ENCODE assay signal across 17 cellular contexts in genomic region chr7:50663396-50664102, GRCh38.
A peak's percentile ranks its signal among the peaks of the same experiment; 100 is the strongest.
DNase-seq lines count a peak whose midpoint lies in the region; ATAC-seq, FAIRE-seq and TF ChIP-seq lines count a peak whose summit lies in the region.
"Had no signal": no experiment of that assay in that cellular context is flagged by ENCODE, and none has a peak within 500 bp of the region (broad histone marks: within the 10 kb centered on the region; RNA-seq: fewer than 3 reads in every experiment).

No MANE protein-coding gene starts in this region.

- H4K8ac ChIP-seq in mesenchymal stem cell (ENCODE audit: low read length): no peak overlapping the region

- intact Hi-C loops in left ventricle myocardium inferior (cut with micrococcal nuclease) (no loop called here), heart left ventricle (cut with DNase I) (loop anchor here in 1 of 10 donors (2.0 kb wide), 1 partner anchor 33 kb away; no protein-coding TSS in a partner anchor)
- intact Hi-C loops in activated T-helper 1 cell treated with anti-CD3 and anti-CD28 coated beads, Interleukin-12 subunit alpha, Interleukin-12 subunit beta, Interleukin-2, Interleukin-4 antibody, amounts not matched to agents 30 ng/mL and 10 ng/mL and 1 ng/mL, durations not matched to agents 14 hours and 24 hours and 36 hours (cut with micrococcal nuclease): loop anchor here (1.0 to 5.0 kb wide), 8 partner anchors 53 to 459 kb away; no protein-coding TSS in a partner anchor

- DNase-seq in left ventricle myocardium inferior: no peak
- no peak for DNase-seq in heart left ventricle
- DNase-seq in activated T-helper 1 cell treated with anti-CD3 and anti-CD28 coated beads, Interleukin-12 subunit alpha, Interleukin-12 subunit beta, Interleukin-2, Interleukin-4 antibody, amounts not matched to agents 30 ng/mL and 10 ng/mL and 1 ng/mL, durations not matched to agents 14 hours and 24 hours and 36 hours (ENCODE audit: low spot score): no peak
- DNase-seq in mesenchymal stem cell: no peak
- no peak for DNase-seq in urothelium cell line (ENCODE audit: low spot score)
- no peak for DNase-seq in GM13976 (ENCODE audit: low spot score)
- DNase-seq: activated CD4-positive, alpha-beta T cell treated with anti-CD3 and anti-CD28 coated beads, Interleukin-2, amount 50 U/mL, for 1 hour; activated naive CD4-positive, alpha-beta T cell treated with anti-CD3 and anti-CD28 coated beads, Interleukin-2, amount 50 U/mL, for 16 hours; colonic mucosa; EL; GOT3; stimulated activated CD4-positive, alpha-beta T cell treated with anti-CD3 and anti-CD28 coated beads, Interleukin-1b, Interleukin-23, amount 100 ng/mL, for 48 hours had no signal

- H3K9ac ChIP-seq in mesenchymal stem cell (ENCODE audit: low read length): no peak overlapping the region
- H3K9ac ChIP-seq: KMS-11, parathyroid adenoma had no signal

- peaks cover 53% of the 10 kb centered on the region for H3K79me1 ChIP-seq in mesenchymal stem cell (replicated peaks; ENCODE audit: low read length, poor library complexity, severe bottlenecking)

- no peaks in the 10 kb centered on the region for H3K36me3 ChIP-seq in left ventricle myocardium inferior
- H3K36me3 ChIP-seq in heart left ventricle: peaks cover 0 to 18% (median 5%) of the 10 kb centered on the region in 9 donors
- peaks cover 22 to 68% of the 10 kb centered on the region in 2 experiments for H3K36me3 ChIP-seq in mesenchymal stem cell (ENCODE audit: control insufficient read depth in 1 of 2, insufficient read depth in 2 of 2, low read depth in 1 of 2, low read length in 2 of 2)
- H3K36me3 ChIP-seq: colonic mucosa had no signal

- H3K23ac ChIP-seq in mesenchymal stem cell (ENCODE audit: low read length in 2 of 2): no peak overlapping the region

- TF ChIP-seq CTCF in left ventricle myocardium inferior (IDR thresholded peaks at IDR 0.05; ENCODE audit: borderline replicate concordance): no peak
- no peak for TF ChIP-seq CTCF in heart left ventricle (IDR thresholded peaks at IDR 0.05)
- no peak for TF ChIP-seq CTCF in GM13976 (IDR thresholded peaks at IDR 0.05; ENCODE audit: borderline replicate concordance, control extremely low read depth, extremely low read depth, insufficient read depth, missing control alignments)

- H3K18ac ChIP-seq in mesenchymal stem cell (ENCODE audit: low read depth in 1 of 2, low read length in 2 of 2): peak overlapping the region in 1 of 2 experiments; percentile 4

- peak overlapping the region in 1 of 2 experiments; percentile 10 for H3K4ac ChIP-seq in mesenchymal stem cell (ENCODE audit: low read depth in 1 of 2, low read length in 2 of 2)

- peaks cover 100% of the 10 kb centered on the region for H3K4me1 ChIP-seq in left ventricle myocardium inferior
- H3K4me1 ChIP-seq in heart left ventricle: peaks cover 2 to 96% (median 74%) of the 10 kb centered on the region in 12 donors
- H3K4me1 ChIP-seq in mesenchymal stem cell (ENCODE audit: control insufficient read depth, insufficient read depth, low read depth, low read length): peaks cover 34% of the 10 kb centered on the region
- H3K4me1 ChIP-seq: parathyroid adenoma had no signal

- H3K27me3 ChIP-seq in left ventricle myocardium inferior (ENCODE audit: low read depth) (no peaks in the 10 kb centered on the region), heart left ventricle (no peaks in the 10 kb centered on the region), mesenchymal stem cell (ENCODE audit: control insufficient read depth in 1 of 2, insufficient read depth in 1 of 2, low read length in 2 of 2) (no peaks in the 10 kb centered on the region)
- H3K27me3 ChIP-seq: colonic mucosa had no signal

- H3K36me3 Mint-ChIP-seq in activated T-helper 1 cell treated with anti-CD3 and anti-CD28 coated beads, Interleukin-12 subunit alpha, Interleukin-12 subunit beta, Interleukin-2, Interleukin-4 antibody, amounts not matched to agents 30 ng/mL and 10 ng/mL and 1 ng/mL, durations not matched to agents 14 hours and 24 hours and 36 hours (ENCODE audit: low read depth): no peaks in the 10 kb centered on the region

- no peak overlapping the region for H3K14ac ChIP-seq in mesenchymal stem cell (ENCODE audit: low read length in 2 of 2)

- H3K4me3 ChIP-seq in left ventricle myocardium inferior (no peak overlapping the region), heart left ventricle (no peak overlapping the region), mesenchymal stem cell (ENCODE audit: insufficient read depth in 1 of 2, low read depth in 1 of 2, low read length in 2 of 2) (no peak overlapping the region)
- H3K4me3 ChIP-seq: colonic mucosa had no signal

- TF ChIP-seq POLR2A in heart left ventricle (IDR thresholded peaks at IDR 0.05) (no peak), GM18505 (IDR thresholded peaks at IDR 0.05; ENCODE audit: borderline replicate concordance, extremely low read depth, insufficient read depth, insufficient read length) (no peak)

- H4K91ac ChIP-seq in mesenchymal stem cell (ENCODE audit: low read length): peak overlapping the region; percentile 11

- H2BK15ac ChIP-seq in mesenchymal stem cell (ENCODE audit: low read depth, poor library complexity, severe bottlenecking): no peak overlapping the region

- 74 to 84% (median 83%) methylated on average over 4 to 8 of the region's 8 CpGs for WGBS in heart left ventricle, 4 donors
- WGBS in mesenchymal stem cell: 97% methylated on average over 8 of the region's 8 CpGs

- H3K9me3 Mint-ChIP-seq in activated T-helper 1 cell treated with anti-CD3 and anti-CD28 coated beads, Interleukin-12 subunit alpha, Interleukin-12 subunit beta, Interleukin-2, Interleukin-4 antibody, amounts not matched to agents 30 ng/mL and 10 ng/mL and 1 ng/mL, durations not matched to agents 14 hours and 24 hours and 36 hours: no peaks in the 10 kb centered on the region

- peaks cover 2% of the 10 kb centered on the region for H3K27me3 Mint-ChIP-seq in activated T-helper 1 cell treated with anti-CD3 and anti-CD28 coated beads, Interleukin-12 subunit alpha, Interleukin-12 subunit beta, Interleukin-2, Interleukin-4 antibody, amounts not matched to agents 30 ng/mL and 10 ng/mL and 1 ng/mL, durations not matched to agents 14 hours and 24 hours and 36 hours (ENCODE audit: insufficient read depth)

- no peak overlapping the region for H2BK120ac ChIP-seq in mesenchymal stem cell (ENCODE audit: low read depth, low read length)

- H3K4me1 Mint-ChIP-seq in activated T-helper 1 cell treated with anti-CD3 and anti-CD28 coated beads, Interleukin-12 subunit alpha, Interleukin-12 subunit beta, Interleukin-2, Interleukin-4 antibody, amounts not matched to agents 30 ng/mL and 10 ng/mL and 1 ng/mL, durations not matched to agents 14 hours and 24 hours and 36 hours (ENCODE audit: low read depth): peaks cover 60% of the 10 kb centered on the region

- peak overlapping the region; percentile 32 for H3K27ac Mint-ChIP-seq in activated T-helper 1 cell treated with anti-CD3 and anti-CD28 coated beads, Interleukin-12 subunit alpha, Interleukin-12 subunit beta, Interleukin-2, Interleukin-4 antibody, amounts not matched to agents 30 ng/mL and 10 ng/mL and 1 ng/mL, durations not matched to agents 14 hours and 24 hours and 36 hours

- FAIRE-seq in urothelium cell line (lab: Jason Lieb, UNC): peak; percentile 50
- FAIRE-seq: GM12891 had no signal

- peak overlapping the region; percentile 51 for H3K4me3 Mint-ChIP-seq in activated T-helper 1 cell treated with anti-CD3 and anti-CD28 coated beads, Interleukin-12 subunit alpha, Interleukin-12 subunit beta, Interleukin-2, Interleukin-4 antibody, amounts not matched to agents 30 ng/mL and 10 ng/mL and 1 ng/mL, durations not matched to agents 14 hours and 24 hours and 36 hours

- ATAC-seq in heart left ventricle: no peak
- no peak for ATAC-seq in GM19455 (IDR thresholded peaks at IDR 0.05; ENCODE audit: unreplicated experiment)
- no peak for ATAC-seq in GM18505 (IDR thresholded peaks at IDR 0.05; ENCODE audit: unreplicated experiment)

- H2BK12ac ChIP-seq in mesenchymal stem cell (ENCODE audit: low read length in 2 of 2): no peak overlapping the region

- no peak overlapping the region for H2BK5ac ChIP-seq in mesenchymal stem cell (ENCODE audit: low read depth, low read length, poor library complexity, severe bottlenecking)

- no peak overlapping the region for H2AFZ ChIP-seq in mesenchymal stem cell (ENCODE audit: low read depth, low read length)
- H2AFZ ChIP-seq: parathyroid adenoma had no signal

- no peak overlapping the region for H2AK5ac ChIP-seq in mesenchymal stem cell (ENCODE audit: low read length, severe bottlenecking)

- H3K27ac ChIP-seq in left ventricle myocardium inferior (replicated peaks) (peak overlapping the region; percentile 49), heart left ventricle (peak overlapping the region in 5 of 12 donors; percentile 0 to 47 (median 32)), mesenchymal stem cell (ENCODE audit: low read length, poor library complexity, severe bottlenecking) (no peak overlapping the region)
- H3K27ac ChIP-seq: colonic mucosa, KMS-11, parathyroid adenoma had no signal

- H3K9me3 ChIP-seq in left ventricle myocardium inferior (replicated peaks) (no peaks in the 10 kb centered on the region), heart left ventricle (no peaks in the 10 kb centered on the region), mesenchymal stem cell (ENCODE audit: control insufficient read depth, low read length) (no peaks in the 10 kb centered on the region)
- H3K9me3 ChIP-seq: colonic mucosa had no signal

- in situ Hi-C loops in GM13976 (cut with MboI; ENCODE audit: low sequenced_read_pairs, unreplicated experiment): loop anchor here (25.0 kb wide), 2 partner anchors 201 to 551 kb away; partner anchors contain the start of gene FIGNL1

- no peak overlapping the region for H3K4me2 ChIP-seq in mesenchymal stem cell (ENCODE audit: low read length, poor library complexity, severe bottlenecking)
- H3K4me2 ChIP-seq: KMS-11 had no signal
